8 cellular contexts compared by ENCODE assay signal in the genomic region with DNA sequence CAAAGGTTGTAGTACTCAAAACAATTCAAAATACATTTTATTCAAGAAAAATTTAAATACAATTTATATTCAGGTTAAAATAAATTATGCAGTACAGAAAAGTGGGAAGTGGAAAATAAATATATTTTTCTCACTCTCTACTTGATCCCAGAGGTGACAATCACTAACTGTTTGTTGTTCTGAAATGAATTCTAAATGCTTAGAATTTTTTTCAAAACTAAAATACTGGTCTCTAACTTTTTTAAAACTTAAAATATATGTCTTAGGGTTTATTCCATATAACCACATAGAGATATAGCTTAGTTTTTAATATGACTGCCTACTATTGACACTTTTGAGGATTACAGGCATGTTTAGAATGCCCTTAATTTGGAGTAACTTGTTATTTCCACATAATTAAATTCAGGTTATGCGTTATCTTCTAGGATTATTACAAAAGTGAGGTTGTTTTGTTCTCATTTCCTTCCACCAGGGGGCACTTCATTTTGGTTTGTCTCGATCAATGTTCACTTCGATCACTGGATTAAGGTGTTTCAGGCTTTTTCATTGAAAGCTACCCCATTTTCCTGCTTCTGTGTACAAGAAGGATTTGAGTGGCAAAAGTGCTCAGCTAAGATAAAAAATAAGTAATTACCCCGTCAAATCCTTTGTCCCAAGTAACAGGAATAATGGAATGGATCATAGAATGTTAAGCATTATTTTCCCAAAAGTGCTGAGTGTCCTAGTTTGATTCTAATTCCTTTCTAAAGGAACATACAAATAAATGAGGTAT. TPM values are rescaled to one million over a fixed set of nuclear protein-coding genes. Genes with fewer than 3 reads are reported as not detected.
DNase-seq lines count a peak whose midpoint lies in the region; ATAC-seq, FAIRE-seq and TF ChIP-seq lines count a peak whose summit lies in the region.

No MANE protein-coding gene starts in this region.

- H3K9me1 ChIP-seq in K562 (ENCODE audit: control insufficient read depth, insufficient read depth, low read length) = no peaks in the 10 kb centered on the region

- H3K27ac ChIP-seq in K562 (ENCODE audit: extremely low read depth, low read depth, low read length) = peak overlapping the region; percentile 47; the same call in 2 of the 3 replicates
- H3K27ac ChIP-seq in left lung = no peak overlapping the region
- H3K27ac ChIP-seq in tibial nerve = peak overlapping the region in 1 of 4 donors; percentile 48

- H3K4me2 ChIP-seq in K562 (ENCODE audit: insufficient read depth, low read length) = peak overlapping the region; percentile 53; the same call in 1 of the 2 replicates

- POLR2A ChIA-PET in K562 (lab: Yijun Ruan, JAX) = no interaction called here

- DNase-seq in A172 (ENCODE audit: low spot score) = peak; percentile 35
- DNase-seq in GDM1 (lab: John Stamatoyannopoulos, UW) = peak; percentile 29
- DNase-seq in NCI-H345 treated with DMSO at 0.1 percent for 48 hours (lab: John Stamatoyannopoulos, UW; ENCODE audit: unreplicated experiment) = peak; percentile 52
- DNase-seq in K562 (ENCODE audit: extremely low read depth in 1 of 4, low spot score in 3 of 4) = peak; percentile 31 to 76 (median 47)
- no peak for DNase-seq in left lung
- peak in 1 of 2 donors; percentile 51 for DNase-seq in tibial nerve (ENCODE audit: low spot score in 2 of 2)

- CTCF ChIA-PET in K562 (lab: Yijun Ruan, JAX; ENCODE audit: low intra/inter-chr PET ratio) = interaction anchor here (0.8 to 5.9 kb wide), 9 partner anchors 12 to 932 kb away, joined by 3 to 320 read pairs (median 4); no protein-coding TSS in a partner anchor

- no peaks in the 10 kb centered on the region for H4K20me1 ChIP-seq in K562 (replicated peaks; ENCODE audit: control insufficient read depth, insufficient read depth, low read length)

- peak overlapping the region; percentile 91 for H2AFZ ChIP-seq in K562 (ENCODE audit: low read depth, low read length)

- TF ChIP-seq POLR2A in K562 (conservative IDR thresholded peaks at IDR 0.05) (no peak), tibial nerve (IDR thresholded peaks at IDR 0.05) (no peak)

- TF ChIP-seq RAD21 in K562 (CRISPR knock-in tag; conservative IDR thresholded peaks at IDR 0.05 in 1 of 2, IDR thresholded peaks at IDR 0.05 in 1 of 2) = peak; percentile 67 to 74

- no peaks in the 10 kb centered on the region for H3K9me3 ChIP-seq in K562 (replicated peaks; ENCODE audit: control insufficient read depth, insufficient read depth, low read depth, low read length)
- no peaks in the 10 kb centered on the region for H3K9me3 ChIP-seq in left lung
- no peaks in the 10 kb centered on the region for H3K9me3 ChIP-seq in tibial nerve

- peak overlapping the region in 1 of 2 experiments; percentile 50; a peak in 2 of 4 replicates for H3K9ac ChIP-seq in K562 (ENCODE audit: insufficient read depth in 1 of 2, low read depth in 2 of 2, low read length in 2 of 2)

- no peaks in the 10 kb centered on the region; a peak in 1 of 5 replicates for H3K4me1 ChIP-seq in K562 (replicated peaks in 1 of 2; ENCODE audit: control insufficient read depth in 2 of 2, insufficient read depth in 2 of 2, low read length in 2 of 2)
- H3K4me1 ChIP-seq in left lung = peaks cover 6 to 22% of the 10 kb centered on the region in 2 donors
- peaks cover 0 to 15% (median 3%) of the 10 kb centered on the region in 4 donors for H3K4me1 ChIP-seq in tibial nerve

- ATAC-seq in HG02870 (IDR thresholded peaks at IDR 0.05; ENCODE audit: unreplicated experiment) (peak; percentile 51), K562 (peak; percentile 79), left lung (peak; percentile 67), GM21360 (IDR thresholded peaks at IDR 0.05; ENCODE audit: unreplicated experiment) (no peak)

- H3K4me3 ChIP-seq in K562 (no peak overlapping the region), left lung (peak overlapping the region; percentile 3 to 4), tibial nerve (peak overlapping the region in 3 of 4 donors; percentile 19 to 37 (median 28))

- H3K27me3 ChIP-seq in K562 (ENCODE audit: control insufficient read depth in 2 of 2, insufficient read depth in 2 of 2, low read length in 2 of 2) (no peaks in the 10 kb centered on the region), left lung (no peaks in the 10 kb centered on the region), tibial nerve (no peaks in the 10 kb centered on the region)

- WGBS in K562 (ENCODE audit: insufficient coverage, low coverage, missing lambda C conversion rate) = 2% methylated on average over 4 of the region's 4 CpGs
- 3 to 10% methylated on average over 4 of the region's 4 CpGs for WGBS in tibial nerve, 2 donors

- H3K79me2 ChIP-seq in K562 (ENCODE audit: control insufficient read depth, insufficient read depth, low read length) = no peaks in the 10 kb centered on the region

- TF ChIP-seq CTCF in K562 (IDR thresholded peaks at IDR 0.05 in 2 of 3, conservative IDR thresholded peaks at IDR 0.05 in 1 of 3; ENCODE audit: insufficient read depth in 2 of 3, low read depth in 1 of 3, low read length in 3 of 3) = peak; percentile 64 to 75 (median 74); a peak in 5 of 6 replicates
- peak; percentile 54 to 62 for TF ChIP-seq CTCF in left lung (IDR thresholded peaks at IDR 0.05)
- TF ChIP-seq CTCF in tibial nerve (IDR thresholded peaks at IDR 0.05) = peak; percentile 39 to 83 (median 72)

- H3K36me3 ChIP-seq in K562 (ENCODE audit: control insufficient read depth, insufficient read depth, low read length) (no peaks in the 10 kb centered on the region), left lung (no peaks in the 10 kb centered on the region), tibial nerve (no peaks in the 10 kb centered on the region)

- peak; percentile 93 for FAIRE-seq in K562 (lab: Jason Lieb, UNC)

- no TSS peak for BruUV-seq in K562 (replicated peaks; lab: Mats Ljungman, UMichigan)

- TF ChIP-seq EP300 in K562 (IDR thresholded peaks at IDR 0.05; ENCODE audit: low read length) = no peak
- TF ChIP-seq EP300 in tibial nerve (IDR thresholded peaks at IDR 0.05) = no peak

- intact Hi-C loops in K562 (cut with micrococcal nuclease) = loop anchor here (1.0 to 10.0 kb wide), 4 partner anchors 171 to 1831 kb away; no protein-coding TSS in a partner anchor
- intact Hi-C loops in left lung (cut with DNase I) = no loop called here

- in situ Hi-C loops in K562 (cut with MboI) = loop anchor here (5.0 to 25.0 kb wide), 2 partner anchors 79 to 931 kb away; no protein-coding TSS in a partner anchor

TF ChIP-seq in K562, 482 proteins besides CTCF, POLR2A, EP300 and RAD21 (continues in another document):
- TF ChIP-seq TOE1 (IDR thresholded peaks at IDR 0.05; ENCODE audit: borderline replicate concordance) = peak; percentile 38; the same call in 1 of the 2 replicates
- no peak for TF ChIP-seq TOE1 (CRISPR knock-in tag; IDR thresholded peaks at IDR 0.05; ENCODE audit: borderline replicate concordance, low read depth)
- TF ChIP-seq MAFG (tag; conservative IDR thresholded peaks at IDR 0.05) = peak; percentile 71
- TF ChIP-seq MTA3 (IDR thresholded peaks at IDR 0.05; ENCODE audit: borderline replicate concordance) = 0 out of 2 replicates have a peak, but pooled peaks have one; percentile 34
- peak; percentile 11; the same call in 1 of the 2 replicates for TF ChIP-seq DPF2 (IDR thresholded peaks at IDR 0.05)
- TF ChIP-seq, protein P1, sequence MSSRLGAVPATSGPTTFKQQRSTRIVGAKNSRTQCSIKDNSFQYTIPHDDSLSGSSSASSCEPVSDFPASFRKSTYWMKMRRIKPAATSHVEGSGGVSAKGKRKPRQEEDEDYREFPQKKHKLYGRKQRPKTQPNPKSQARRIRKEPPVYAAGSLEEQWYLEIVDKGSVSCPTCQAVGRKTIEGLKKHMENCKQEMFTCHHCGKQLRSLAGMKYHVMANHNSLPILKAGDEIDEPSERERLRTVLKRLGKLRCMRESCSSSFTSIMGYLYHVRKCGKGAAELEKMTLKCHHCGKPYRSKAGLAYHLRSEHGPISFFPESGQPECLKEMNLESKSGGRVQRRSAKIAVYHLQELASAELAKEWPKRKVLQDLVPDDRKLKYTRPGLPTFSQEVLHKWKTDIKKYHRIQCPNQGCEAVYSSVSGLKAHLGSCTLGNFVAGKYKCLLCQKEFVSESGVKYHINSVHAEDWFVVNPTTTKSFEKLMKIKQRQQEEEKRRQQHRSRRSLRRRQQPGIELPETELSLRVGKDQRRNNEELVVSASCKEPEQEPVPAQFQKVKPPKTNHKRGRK (tag; IDR thresholded peaks at IDR 0.05) = peak; percentile 82
- TF ChIP-seq CBFA2T3 (IDR thresholded peaks at IDR 0.05) = no peak
- peak; percentile 92 for TF ChIP-seq ZNF316 (IDR thresholded peaks at IDR 0.05)
- 0 out of 4 replicates have a peak, but pooled peaks of 1 of the 2 experiments have one; percentile 13 for TF ChIP-seq FOXK2 (conservative IDR thresholded peaks at IDR 0.05 in 1 of 2, IDR thresholded peaks at IDR 0.05 in 1 of 2; ENCODE audit: low read depth in 2 of 2)
- peak; percentile 86 for TF ChIP-seq C11orf30 (IDR thresholded peaks at IDR 0.05; ENCODE audit: low read depth)

RNA-seq across cellular contexts. Expression of a gene that starts 27.1 kb away (rescaled TPM):
- total RNA-seq in A172 (2014; rRNA removed; shearing (Covaris generic)) = 166 and 226 TPM in 2 replicates
- 87.5 and 177 TPM in 2 replicates for total RNA-seq in K562 (2011; cell fraction: chromatin; rRNA removed; ENCODE audit: low replicate concordance)
- total RNA-seq in K562 (2011; cell fraction: nucleolus; rRNA removed) = 61.4 and 81.3 TPM in 2 replicates
- total RNA-seq in K562 (2011; cell fraction: nucleoplasm; rRNA removed) = 135 and 144 TPM in 2 replicates
- total RNA-seq in K562 (2014; rRNA removed) (35.4 and 53.5 TPM in 2 replicates), K562 (2014; rRNA removed; fragmentation: Illumina TruSeq; extraction: Trizol) (100 and 145 TPM in 2 replicates), K562 (2015; rRNA removed; fragmentation: Illumina TruSeq; extraction: Trizol) (54.3 and 58.1 TPM in 2 replicates), K562 (2021) (74.7 and 83.0 TPM in 2 replicates), left lung (100 to 1,000 TPM; 187 to 300 TPM), tibial nerve (100 to 1,000 TPM in 1 of 4 donors, 10 to 100 TPM in 3; 75.1 to 110 (median 92.2) TPM)
- polyA plus RNA-seq in K562 (2011; rRNA removed) (179 and 1,046 TPM in 2 replicates), K562 (2014; fragmentation: Illumina TruSeq; extraction: Trizol) (104 TPM in 2 replicates), K562 (2014; fragmentation: Nextera tagmentation; extraction: Ambion mirVana) (100 to 1,000 TPM; 179 to 219 TPM), K562 (2014; rRNA removed) (61.8 and 76.3 TPM in 2 replicates)
- polyA plus RNA-seq in K562 (2011; cell fraction: cytosol; rRNA removed) = 33.6 and 424 TPM in 2 replicates
- polyA plus RNA-seq in K562 (2011; cell fraction: nucleus; rRNA removed) = 32.9 and 293 TPM in 2 replicates
- polyA plus RNA-seq in K562 (2012) = 51.0 and 52.7 TPM in 2 replicates
- 205 and 989 TPM in 2 replicates for polyA minus RNA-seq in K562 (2011; rRNA and poly(A)+ RNA removed)
- polyA minus RNA-seq in K562 (2011; cell fraction: cytosol; rRNA and poly(A)+ RNA removed) = 60.0 and 237 TPM in 2 replicates
- polyA minus RNA-seq in K562 (2011; cell fraction: nucleus; rRNA and poly(A)+ RNA removed) = 74.2 and 485 TPM in 2 replicates

Comparison
In these comparisons a context has a peak if more than half of its experiments do, and no peak if none do; other contexts are left out.
1. DNase-seq: peak in A172 (single experiment), GDM1 (single experiment), NCI-H345 treated with DMSO at 0.1 percent for 48 hours (single experiment) and K562 (4 of 4); none in left lung (0 of 2).
2. Peak in every context shown above with its lines, with median percentiles within 50 percentile points of each other: CTCF ChIP-seq.